In genomic region chr13:105587786-105588185, GRCh38 we compare ENCODE assay signal across 1 cellular context.
TF ChIP-seq lines count a peak whose summit lies in the region.

No MANE protein-coding gene starts in this region.

TF ChIP-seq in WTC11, 78 proteins besides CTCF, POLR2A, EP300 and RAD21 (continued from another document):
- no peak for TF ChIP-seq PREB (CRISPR knock-in tag; IDR thresholded peaks at IDR 0.05; ENCODE audit: borderline replicate concordance)
- no peak for TF ChIP-seq SMAD3 (CRISPR knock-in tag; IDR thresholded peaks at IDR 0.05; ENCODE audit: borderline replicate concordance)
- no peak for TF ChIP-seq E2F1 (CRISPR knock-in tag; IDR thresholded peaks at IDR 0.05)
- TF ChIP-seq ARID4B (CRISPR knock-in tag; IDR thresholded peaks at IDR 0.05; ENCODE audit: borderline replicate concordance): no peak
- no peak for TF ChIP-seq ATF3 (CRISPR knock-in tag; conservative IDR thresholded peaks at IDR 0.05)
